Comparison of ENCODE assay signal across 22 cellular contexts in the genomic region with DNA sequence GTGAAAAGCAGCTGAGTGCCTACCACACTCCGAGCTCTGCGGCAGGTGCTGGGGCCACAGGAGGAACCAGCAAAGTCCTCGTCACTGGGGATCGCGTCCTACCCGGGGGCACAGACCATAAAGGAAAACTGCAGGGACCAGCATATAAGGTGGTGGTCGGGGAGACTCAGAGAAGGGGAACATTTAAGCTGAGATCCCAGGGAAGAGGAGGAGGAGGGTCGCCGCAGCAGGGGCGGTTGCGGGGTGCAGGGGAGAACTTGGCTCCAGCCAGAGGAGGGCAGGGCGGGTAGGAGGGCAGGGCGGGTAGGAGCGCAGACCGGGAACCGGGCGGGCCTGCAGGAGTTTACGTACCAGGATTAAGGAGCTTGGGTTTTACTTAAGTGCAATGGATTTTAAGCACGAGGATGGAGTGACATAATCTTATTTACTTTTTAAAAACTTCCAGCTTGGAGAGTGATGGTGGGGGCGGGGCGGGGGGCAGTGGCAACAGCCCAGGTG. TPM values are rescaled to one million over a fixed set of nuclear protein-coding genes. Genes with fewer than 3 reads are reported as not detected.
DNase-seq lines count a peak whose midpoint lies in the region; TF ChIP-seq lines count a peak whose summit lies in the region.
"Had no signal": no experiment of that assay in that cellular context is flagged by ENCODE, and none has a peak within 500 bp of the region (broad histone marks: within the 10 kb centered on the region; RNA-seq: fewer than 3 reads in every experiment).

No MANE protein-coding gene starts in this region.

- no peak overlapping the region for H2BK15ac ChIP-seq in H9 (ENCODE audit: low read depth, low read length)

- DNase-seq in NCI-H82 (lab: John Stamatoyannopoulos, UW) (peak; percentile 38), NCI-H82 treated with DMSO at 0.1 percent for 48 hours (lab: John Stamatoyannopoulos, UW; ENCODE audit: unreplicated experiment) (no peak), H9 (no peak), mesenteric fat pad (ENCODE audit: low spot score) (peak; percentile 81), NCI-H345 treated with DMSO at 0.1 percent for 48 hours (lab: John Stamatoyannopoulos, UW; ENCODE audit: unreplicated experiment) (no peak), NCI-H187 treated with DMSO at 0.1 percent for 48 hours (lab: John Stamatoyannopoulos, UW) (no peak)
- DNase-seq in activated CD4-positive, alpha-beta T cell treated with anti-CD3 and anti-CD28 coated beads, Interleukin-2, amount 50 U/mL, for 48 hours = no peak
- DNase-seq: ACHN; AML-193; C1 segment of cervical spinal cord; Calu3; CD4-positive, alpha-beta memory T cell; COR-L47; DMS79 treated with DMSO at 0.1 percent for 48 hours; GF-D8; HCEC 1CT had no signal

- no peak overlapping the region for H2AFZ ChIP-seq in H9 (ENCODE audit: low read length)

- H3K27me3 ChIP-seq in H9 (ENCODE audit: insufficient read depth, low read length) (peaks cover 30% of the 10 kb centered on the region; the same call in 1 of the 2 replicates), HUES64 (ENCODE audit: insufficient read depth, low read length) (peaks cover 69% of the 10 kb centered on the region)

- H3K27ac Mint-ChIP-seq in H9 = no peak overlapping the region
- H3K27ac Mint-ChIP-seq: CD4-positive, alpha-beta memory T cell had no signal

- no peak overlapping the region for H3K56ac ChIP-seq in H9 (ENCODE audit: insufficient read length, low read depth, low read length)

- H3K9me3 ChIP-seq in H9 (ENCODE audit: control insufficient read depth, low read depth, low read length) (no peaks in the 10 kb centered on the region), HUES64 (ENCODE audit: insufficient read depth, low read depth, low read length) (no peaks in the 10 kb centered on the region)

- peak overlapping the region; percentile 43; the same call in 1 of the 2 replicates for H3K4me3 ChIP-seq in HUES64 (ENCODE audit: low read length)

- no peak overlapping the region for H4K91ac ChIP-seq in H9 (ENCODE audit: insufficient read length, low read depth, low read length)

- no peak overlapping the region for H3K27ac ChIP-seq in H9 (ENCODE audit: insufficient read length, low read depth, low read length)
- no peak overlapping the region for H3K27ac ChIP-seq in HUES64 (ENCODE audit: low read depth, low read length)
- H3K27ac ChIP-seq: 22Rv1 had no signal

- H2BK120ac ChIP-seq in H9 (ENCODE audit: low read depth, low read length, poor library complexity, severe bottlenecking) = no peak overlapping the region

- H4K8ac ChIP-seq in H9 (replicated peaks; ENCODE audit: insufficient read length, low read depth, low read length) = no peak overlapping the region

- no CpG with 5 or more reads among the region's 21 CpGs for WGBS in H9 (ENCODE audit: extremely low coverage, insufficient read length, low lambda C conversion rate)
- WGBS in HUES64 = 71% methylated on average over 20 of the region's 21 CpGs

- no peak overlapping the region for H3K4ac ChIP-seq in H9 (ENCODE audit: low read depth, low read length)

- H3K9ac ChIP-seq in H9 (ENCODE audit: extremely low read depth, insufficient read length, low read length) (no peak overlapping the region), HUES64 (ENCODE audit: low read depth, low read length) (no peak overlapping the region)

- H3K18ac ChIP-seq in H9 (ENCODE audit: insufficient read length, low read depth, low read length) = no peak overlapping the region

- H3K36me3 Mint-ChIP-seq in H9 (ENCODE audit: insufficient read depth in 1 of 3, low read depth in 3 of 3) = no peaks in the 10 kb centered on the region
- H3K36me3 Mint-ChIP-seq: CD4-positive, alpha-beta memory T cell had no signal

- H4K5ac ChIP-seq in H9 (ENCODE audit: insufficient read length, low read depth, low read length) = no peak overlapping the region

- no peak overlapping the region for H2BK12ac ChIP-seq in H9 (ENCODE audit: insufficient read length, low read depth, low read length)

- H3K23me2 ChIP-seq in H9 (ENCODE audit: insufficient read length, low read depth, low read length, poor library complexity, severe bottlenecking) = peaks cover 7% of the 10 kb centered on the region

- H3K4me2 ChIP-seq in H9 (ENCODE audit: insufficient read depth, insufficient read length, low read length) = peak overlapping the region; percentile 74

- H3K4me1 ChIP-seq in H9 (ENCODE audit: insufficient read depth, low read length) = no peaks in the 10 kb centered on the region
- no peaks in the 10 kb centered on the region for H3K4me1 ChIP-seq in HUES64 (ENCODE audit: insufficient read depth, low read length)

- no peaks in the 10 kb centered on the region; a peak in 1 of 5 replicates for H3K9me3 Mint-ChIP-seq in H9
- H3K9me3 Mint-ChIP-seq: CD4-positive, alpha-beta memory T cell had no signal

- no peak overlapping the region for H3K14ac ChIP-seq in H9 (ENCODE audit: insufficient read depth, low read length)

- H4K20me1 ChIP-seq in H9 (ENCODE audit: control insufficient read depth, insufficient read depth, insufficient read length) = no peaks in the 10 kb centered on the region

- H3T11ph ChIP-seq in H9 (ENCODE audit: low read length) = no peak overlapping the region

- H3K23ac ChIP-seq in H9 (ENCODE audit: insufficient read length, low read depth, low read length) = no peak overlapping the region

- no peak overlapping the region for H2BK20ac ChIP-seq in H9 (ENCODE audit: low read depth, low read length, poor library complexity, severe bottlenecking)

- peak overlapping the region in 1 of 2 experiments; percentile 39; a peak in 3 of 5 replicates for H3K4me3 Mint-ChIP-seq in H9
- H3K4me3 Mint-ChIP-seq: CD4-positive, alpha-beta memory T cell had no signal

- H3K79me2 ChIP-seq in H9 (ENCODE audit: insufficient read depth, low read length) = no peaks in the 10 kb centered on the region

- no peak for TF ChIP-seq CTCF in H9 (conservative IDR thresholded peaks at IDR 0.05)

- no peak overlapping the region for H2BK5ac ChIP-seq in H9 (ENCODE audit: insufficient read length, low read length)

- H3K79me1 ChIP-seq in H9 (ENCODE audit: insufficient read depth, low read depth, low read length, poor library complexity, severe bottlenecking) = no peaks in the 10 kb centered on the region

- H3K36me3 ChIP-seq in HUES64 (ENCODE audit: insufficient read depth, low read length) = no peaks in the 10 kb centered on the region

- H3K4me1 Mint-ChIP-seq in H9 = peaks cover 17 to 18% of the 10 kb centered on the region in 2 experiments

- peaks cover 46% of the 10 kb centered on the region for H3K27me3 Mint-ChIP-seq in H9 (ENCODE audit: low read depth)

- H2AK5ac ChIP-seq in H9 (ENCODE audit: insufficient read length, low read length) = no peak overlapping the region

RNA-seq across cellular contexts. Expression of a gene that starts 1.0 kb away (rescaled TPM):
- total RNA-seq in H9 (2021) (0.48 TPM in 1 of 2 replicates, not detected in the other), mesenteric fat pad (not detected)
- polyA plus RNA-seq in HUES64 (2013, experiment 1 of 2) = not detected
- polyA plus RNA-seq in HUES64 (2013, experiment 2 of 2) = not detected
- total RNA-seq: Calu3; CD4-positive, alpha-beta memory T cell; Daoy; G401; H4 had no signal
- polyA plus RNA-seq: BJ; CD4-positive, alpha-beta memory T cell had no signal

RNA-seq across cellular contexts. Expression of a gene that starts 38.9 kb away (rescaled TPM):
- not detected in 2 replicates for total RNA-seq in H9 (2021)
- not detected for polyA plus RNA-seq in HUES64 (2013, experiment 1 of 2)
- polyA plus RNA-seq in HUES64 (2013, experiment 2 of 2) = not detected
- not detected for total RNA-seq in mesenteric fat pad
- total RNA-seq: Calu3; CD4-positive, alpha-beta memory T cell; G401; H4 had no signal
- polyA plus RNA-seq: BJ; CD4-positive, alpha-beta memory T cell had no signal

RNA-seq across cellular contexts. Expression of a gene that starts 40.7 kb away (rescaled TPM):
- not detected in 2 replicates for total RNA-seq in H9 (2021)
- 0.50 TPM for polyA plus RNA-seq in HUES64 (2013, experiment 1 of 2)
- polyA plus RNA-seq in HUES64 (2013, experiment 2 of 2) = 0.38 TPM
- not detected for total RNA-seq in mesenteric fat pad
- total RNA-seq: CD4-positive, alpha-beta memory T cell; Daoy; H4 had no signal
- polyA plus RNA-seq: BJ; CD4-positive, alpha-beta memory T cell had no signal

RNA-seq across cellular contexts. Expression of a gene that starts 57.2 kb away (rescaled TPM):
- total RNA-seq in H9 (2021) (2.6 and 3.4 TPM in 2 replicates), mesenteric fat pad (not detected)
- 0.90 TPM for polyA plus RNA-seq in HUES64 (2013, experiment 1 of 2)
- polyA plus RNA-seq in HUES64 (2013, experiment 2 of 2) = 1.3 TPM
- total RNA-seq: CD4-positive, alpha-beta memory T cell; Daoy; G401; H4 had no signal
- polyA plus RNA-seq: BJ; CD4-positive, alpha-beta memory T cell had no signal

RNA-seq across cellular contexts. Expression of a gene that starts 57.4 kb away (rescaled TPM):
- total RNA-seq in H9 (2021) (not detected in 2 replicates), mesenteric fat pad (not detected)
- polyA plus RNA-seq in HUES64 (2013, experiment 1 of 2) = not detected
- not detected for polyA plus RNA-seq in HUES64 (2013, experiment 2 of 2)
- total RNA-seq: Calu3; CD4-positive, alpha-beta memory T cell; Daoy; G401; H4 had no signal
- polyA plus RNA-seq: BJ; CD4-positive, alpha-beta memory T cell had no signal

Comparison
In these comparisons a context has a peak if more than half of its experiments do, and no peak if none do; other contexts are left out.
1. DNase-seq: peak in NCI-H82 (single experiment) and mesenteric fat pad (single experiment); none in NCI-H82 treated with DMSO at 0.1 percent for 48 hours (single experiment), H9 (single experiment), activated CD4-positive, alpha-beta T cell treated with anti-CD3 and anti-CD28 coated beads, Interleukin-2, amount 50 U/mL, for 48 hours (0 of 2), NCI-H345 treated with DMSO at 0.1 percent for 48 hours (single experiment) and NCI-H187 treated with DMSO at 0.1 percent for 48 hours (single experiment).